8 cellular contexts compared by ENCODE assay signal in the genomic region with DNA sequence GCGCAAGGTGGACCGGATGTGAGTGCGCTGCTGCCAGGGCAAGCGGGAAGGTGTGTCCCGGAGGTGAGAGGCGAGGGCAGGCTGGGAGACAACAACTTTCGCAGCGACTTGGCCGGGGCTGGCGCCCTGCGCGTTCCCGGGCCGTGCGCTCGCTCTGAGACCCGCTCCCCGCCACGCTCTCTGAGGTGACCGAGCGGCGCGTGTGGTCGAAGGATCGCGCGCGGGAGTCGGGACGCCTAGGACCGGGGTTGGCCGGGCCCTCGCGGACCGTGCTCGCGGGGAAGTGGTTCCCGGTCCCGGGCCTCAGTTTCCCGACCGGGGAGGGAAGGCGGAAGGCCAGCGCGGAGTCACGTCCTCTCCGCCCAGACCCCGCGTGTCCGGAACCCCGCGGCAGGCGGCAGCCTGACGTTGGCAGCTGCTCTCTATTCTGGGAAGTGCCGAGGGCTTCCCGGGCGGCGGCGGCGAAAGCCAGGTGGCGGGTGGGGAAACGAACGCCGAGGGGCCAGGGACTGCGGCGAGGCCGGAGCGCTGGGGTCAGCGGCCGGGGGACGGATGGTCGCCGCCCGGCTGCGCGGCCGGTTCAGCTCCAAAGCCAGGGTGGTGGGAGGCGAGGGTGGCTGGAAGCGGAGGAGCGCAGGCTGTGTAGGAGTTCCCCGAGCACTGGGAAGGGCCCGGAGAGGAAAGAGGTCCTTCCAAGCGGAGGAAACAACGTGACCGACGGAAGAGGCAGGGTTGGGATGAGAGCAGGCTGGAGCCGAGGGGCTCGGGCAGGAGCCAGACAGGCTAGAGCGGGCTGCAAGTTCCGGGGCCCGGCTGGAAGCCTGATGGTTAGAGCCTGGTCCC. TPM values are rescaled to one million over a fixed set of nuclear protein-coding genes. Genes with fewer than 3 reads are reported as not detected.
DNase-seq lines count a peak whose midpoint lies in the region; ATAC-seq, FAIRE-seq and TF ChIP-seq lines count a peak whose summit lies in the region.

No MANE protein-coding gene starts in this region.

- no peaks in the 10 kb centered on the region for H3K4me1 ChIP-seq in naive thymus-derived CD4-positive, alpha-beta T cell (ENCODE audit: control insufficient read depth in 2 of 2, insufficient read depth in 2 of 2, low read length in 2 of 2)

- CTCF ChIA-PET in activated CD4-positive, alpha-beta T cell treated with anti-CD3 and anti-CD28 coated beads, Interleukin-2, amount 10 ng/mL, durations not matched to agents 7 days and 5 days (lab: Charles Lee): no interaction called here
- CTCF ChIA-PET in naive thymus-derived CD4-positive, alpha-beta T cell (lab: Charles Lee): no interaction called here

- TF ChIP-seq CTCF in LNCaP clone FGC (IDR thresholded peaks at IDR 0.05; ENCODE audit: control insufficient read depth, extremely low read depth, insufficient read depth): no peak

- DNase-seq in CD1c-positive myeloid dendritic cell (ENCODE audit: extremely low spot score): peak; percentile 43
- no peak for DNase-seq in LNCaP clone FGC (ENCODE audit: low read depth)
- peak; percentile 50 for DNase-seq in activated CD4-positive, alpha-beta T cell treated with anti-CD3 and anti-CD28 coated beads, Interleukin-2, amount 10 ng/mL, durations not matched to agents 7 days and 5 days
- DNase-seq in erythroblast (lab: John Stamatoyannopoulos, UW): peak; percentile 64 to 74
- peak in 6 of 9 donors; percentile 5 to 22 (median 12) for DNase-seq in naive thymus-derived CD4-positive, alpha-beta T cell
- DNase-seq in urothelium cell line (ENCODE audit: low spot score): peak; percentile 72
- DNase-seq in KG1 (lab: John Stamatoyannopoulos, UW): no peak

- H3K36me3 ChIP-seq in naive thymus-derived CD4-positive, alpha-beta T cell (ENCODE audit: control insufficient read depth in 2 of 3, insufficient read depth in 3 of 3, low read length in 3 of 3): no peaks in the 10 kb centered on the region

- no peaks in the 10 kb centered on the region for H3K9me3 Mint-ChIP-seq in activated CD4-positive, alpha-beta T cell treated with anti-CD3 and anti-CD28 coated beads, Interleukin-2, amount 10 ng/mL, durations not matched to agents 7 days and 5 days
- H3K9me3 Mint-ChIP-seq in naive thymus-derived CD4-positive, alpha-beta T cell: no peaks in the 10 kb centered on the region

- intact Hi-C loops in naive thymus-derived CD4-positive, alpha-beta T cell (cut with micrococcal nuclease): loop anchor here (10.0 kb wide), 2 partner anchors 109 to 241 kb away; a partner anchor contains a TSS

- peak overlapping the region; percentile 77 for H3K4me3 Mint-ChIP-seq in activated CD4-positive, alpha-beta T cell treated with anti-CD3 and anti-CD28 coated beads, Interleukin-2, amount 10 ng/mL, durations not matched to agents 7 days and 5 days
- H3K4me3 Mint-ChIP-seq in naive thymus-derived CD4-positive, alpha-beta T cell: peak overlapping the region; percentile 72 to 93 (median 81)

- ATAC-seq in GM21381 (IDR thresholded peaks at IDR 0.05; ENCODE audit: unreplicated experiment): peak; percentile 45
- peak; percentile 36 for ATAC-seq in naive thymus-derived CD4-positive, alpha-beta T cell

- no peak overlapping the region for H3K27ac Mint-ChIP-seq in activated CD4-positive, alpha-beta T cell treated with anti-CD3 and anti-CD28 coated beads, Interleukin-2, amount 10 ng/mL, durations not matched to agents 7 days and 5 days
- H3K27ac Mint-ChIP-seq in naive thymus-derived CD4-positive, alpha-beta T cell: peak overlapping the region in 1 of 9 donors; percentile 79

- no peak overlapping the region for H3K27ac ChIP-seq in naive thymus-derived CD4-positive, alpha-beta T cell (ENCODE audit: low read depth, low read length)

- no peaks in the 10 kb centered on the region for H3K9me3 ChIP-seq in naive thymus-derived CD4-positive, alpha-beta T cell (ENCODE audit: control insufficient read depth in 2 of 3, low read length in 3 of 3)

- FAIRE-seq in urothelium cell line (lab: Jason Lieb, UNC): peak; percentile 94

- H3K27me3 Mint-ChIP-seq in activated CD4-positive, alpha-beta T cell treated with anti-CD3 and anti-CD28 coated beads, Interleukin-2, amount 10 ng/mL, durations not matched to agents 7 days and 5 days: peaks cover 74% of the 10 kb centered on the region
- H3K27me3 Mint-ChIP-seq in naive thymus-derived CD4-positive, alpha-beta T cell: peaks cover 57 to 83% (median 62%) of the 10 kb centered on the region in 5 donors

- H3K36me3 Mint-ChIP-seq in activated CD4-positive, alpha-beta T cell treated with anti-CD3 and anti-CD28 coated beads, Interleukin-2, amount 10 ng/mL, durations not matched to agents 7 days and 5 days (ENCODE audit: low read depth): no peaks in the 10 kb centered on the region
- no peaks in the 10 kb centered on the region for H3K36me3 Mint-ChIP-seq in naive thymus-derived CD4-positive, alpha-beta T cell

- H3K4me3 ChIP-seq in LNCaP clone FGC (ENCODE audit: low read depth, low read length): peak overlapping the region; percentile 45
- peak overlapping the region; percentile 41 for H3K4me3 ChIP-seq in naive thymus-derived CD4-positive, alpha-beta T cell (ENCODE audit: low read length)

- H3K4me1 Mint-ChIP-seq in activated CD4-positive, alpha-beta T cell treated with anti-CD3 and anti-CD28 coated beads, Interleukin-2, amount 10 ng/mL, durations not matched to agents 7 days and 5 days: peaks cover 14% of the 10 kb centered on the region
- peaks cover 5 to 23% (median 16%) of the 10 kb centered on the region in 7 donors for H3K4me1 Mint-ChIP-seq in naive thymus-derived CD4-positive, alpha-beta T cell

- POLR2A ChIA-PET in activated CD4-positive, alpha-beta T cell treated with anti-CD3 and anti-CD28 coated beads, Interleukin-2, amount 10 ng/mL, durations not matched to agents 7 days and 5 days (lab: Charles Lee): no interaction called here
- POLR2A ChIA-PET in naive thymus-derived CD4-positive, alpha-beta T cell (lab: Charles Lee): no interaction called here

- TF ChIP-seq POLR2A in erythroblast (IDR thresholded peaks at IDR 0.05; ENCODE audit: low read length): no peak

- H3K27me3 ChIP-seq in naive thymus-derived CD4-positive, alpha-beta T cell (ENCODE audit: control insufficient read depth in 2 of 2, insufficient read depth in 2 of 2, low read length in 2 of 2): peaks cover under 1 to 8% of the 10 kb centered on the region in 2 donors

RNA-seq across cellular contexts. Expression of a gene that starts 1.0 kb away (rescaled TPM):
- total RNA-seq in activated CD4-positive, alpha-beta T cell treated with anti-CD3 and anti-CD28 coated beads, Interleukin-2, amount 10 ng/mL, durations not matched to agents 7 days and 5 days: under 1 TPM in 1 of 2 experiments, not detected in 1; 0.62 TPM
- 1 to 10 TPM in 2 of 5 experiments, under 1 TPM in 2, not detected in 1; 0.14 to 5.0 (median 0.87) TPM for total RNA-seq in naive thymus-derived CD4-positive, alpha-beta T cell
- polyA plus RNA-seq in naive thymus-derived CD4-positive, alpha-beta T cell: not detected

Comparison
In these comparisons a context has a peak if more than half of its experiments do, and no peak if none do; other contexts are left out.
1. DNase-seq: peak in CD1c-positive myeloid dendritic cell (single experiment), activated CD4-positive, alpha-beta T cell treated with anti-CD3 and anti-CD28 coated beads, Interleukin-2, amount 10 ng/mL, durations not matched to agents 7 days and 5 days (single experiment), erythroblast (2 of 2), naive thymus-derived CD4-positive, alpha-beta T cell (6 of 9) and urothelium cell line (single experiment); none in LNCaP clone FGC (single experiment) and KG1 (single experiment).